Comparison of ENCODE assay signal across 9 cellular contexts in genomic region chr19:41144403-41144802, GRCh38. TPM values are rescaled to one million over a fixed set of nuclear protein-coding genes. Genes with fewer than 3 reads are reported as not detected.
DNase-seq lines count a peak whose midpoint lies in the region; ATAC-seq and TF ChIP-seq lines count a peak whose summit lies in the region.
"Had no signal": no experiment of that assay in that cellular context is flagged by ENCODE, and none has a peak within 500 bp of the region (broad histone marks: within the 10 kb centered on the region; RNA-seq: fewer than 3 reads in every experiment).

No MANE protein-coding gene starts in this region.

- no peaks in the 10 kb centered on the region for H3K9me3 Mint-ChIP-seq in activated T-helper 17 cell treated with anti-CD3 and anti-CD28 coated beads, Interleukin-2, amount 50 U/mL, for 72 hours
- no peaks in the 10 kb centered on the region for H3K9me3 Mint-ChIP-seq in osteocyte (ENCODE audit: unreplicated experiment)

- no peak overlapping the region for H3K27ac ChIP-seq in tibial artery

- H3K27ac Mint-ChIP-seq in activated T-helper 17 cell treated with anti-CD3 and anti-CD28 coated beads, Interleukin-2, amount 50 U/mL, for 72 hours: no peak overlapping the region
- H3K27ac Mint-ChIP-seq in osteocyte (ENCODE audit: unreplicated experiment): no peak overlapping the region

- H3K4me3 ChIP-seq in tibial artery: no peak overlapping the region

- H3K36me3 Mint-ChIP-seq in activated T-helper 17 cell treated with anti-CD3 and anti-CD28 coated beads, Interleukin-2, amount 50 U/mL, for 72 hours (ENCODE audit: low read depth): no peaks in the 10 kb centered on the region
- H3K36me3 Mint-ChIP-seq in osteocyte (ENCODE audit: unreplicated experiment): no peaks in the 10 kb centered on the region

- H3K4me3 Mint-ChIP-seq in activated T-helper 17 cell treated with anti-CD3 and anti-CD28 coated beads, Interleukin-2, amount 50 U/mL, for 72 hours: no peak overlapping the region
- H3K4me3 Mint-ChIP-seq in osteocyte (ENCODE audit: unreplicated experiment): no peak overlapping the region

- DNase-seq in D341Med (ENCODE audit: low spot score): peak; percentile 71
- DNase-seq in KG1 (lab: John Stamatoyannopoulos, UW): peak; percentile 29
- DNase-seq in SHP77 treated with DMSO at 0.1 percent for 48 hours (lab: John Stamatoyannopoulos, UW): peak; percentile 40
- peak; percentile 61 for DNase-seq in foreskin melanocyte
- peak; percentile 89 for DNase-seq in osteocyte (ENCODE audit: extremely low spot score, unreplicated experiment)
- peak; percentile 80 to 86 for DNase-seq in tibial artery

- H3K9me3 ChIP-seq in tibial artery: no peaks in the 10 kb centered on the region

- no peaks in the 10 kb centered on the region for H3K4me1 Mint-ChIP-seq in activated T-helper 17 cell treated with anti-CD3 and anti-CD28 coated beads, Interleukin-2, amount 50 U/mL, for 72 hours
- H3K4me1 Mint-ChIP-seq in osteocyte (ENCODE audit: unreplicated experiment): no peaks in the 10 kb centered on the region

- peak; percentile 95 for ATAC-seq in activated T-helper 17 cell treated with anti-CD3 and anti-CD28 coated beads, Interleukin-2, amount 50 U/mL, for 72 hours (replicated peaks)
- ATAC-seq in HG03025 (IDR thresholded peaks at IDR 0.05; ENCODE audit: low FRiP score, unreplicated experiment): no peak

- no peaks in the 10 kb centered on the region for H3K36me3 ChIP-seq in tibial artery

- H3K4me1 ChIP-seq in tibial artery: no peaks in the 10 kb centered on the region

- H3K27me3 Mint-ChIP-seq in activated T-helper 17 cell treated with anti-CD3 and anti-CD28 coated beads, Interleukin-2, amount 50 U/mL, for 72 hours: peaks cover 11% of the 10 kb centered on the region
- peaks cover 17% of the 10 kb centered on the region for H3K27me3 Mint-ChIP-seq in osteocyte (ENCODE audit: unreplicated experiment)

- intact Hi-C loops in tibial artery (cut with DNase I; ENCODE audit: low total_unique reads): loop anchor here (10.0 kb wide), 1 partner anchor 480 kb away; no protein-coding TSS in a partner anchor

- TF ChIP-seq CTCF in osteocyte (IDR thresholded peaks at IDR 0.05) (peak; percentile 79), tibial artery (IDR thresholded peaks at IDR 0.05) (peak; percentile 69 to 76)

- H3K27me3 ChIP-seq in tibial artery: peaks cover 0 to 14% of the 10 kb centered on the region in 2 donors

RNA-seq across cellular contexts. Expression of gene CYP2F1, which starts 30.2 kb away (rescaled TPM):
- under 1 TPM in 1 of 2 donors, not detected in 1; 0.28 TPM for total RNA-seq in activated T-helper 17 cell treated with anti-CD3 and anti-CD28 coated beads, Interleukin-2, amount 50 U/mL, for 72 hours
- total RNA-seq in osteocyte: not detected in 2 replicates
- total RNA-seq: T-helper 2 cell treated with Interferon-gamma antibody and Interleukin-4, amounts not matched to agents 100 ng/mL and 5 ng/mL, for 36 hours had no signal

RNA-seq across cellular contexts. Expression of gene CYP2S1, which starts 48.6 kb away (rescaled TPM):
- under 1 TPM in 1 of 2 donors, not detected in 1; 0.13 TPM for total RNA-seq in activated T-helper 17 cell treated with anti-CD3 and anti-CD28 coated beads, Interleukin-2, amount 50 U/mL, for 72 hours
- not detected in 2 replicates for total RNA-seq in osteocyte

RNA-seq across cellular contexts. Expression of gene CYP2A13, which starts 56.2 kb away (rescaled TPM):
- total RNA-seq in activated T-helper 17 cell treated with anti-CD3 and anti-CD28 coated beads, Interleukin-2, amount 50 U/mL, for 72 hours: not detected
- not detected in 2 replicates for total RNA-seq in osteocyte
- total RNA-seq: T-helper 2 cell treated with Interferon-gamma antibody and Interleukin-4, amounts not matched to agents 100 ng/mL and 5 ng/mL, for 36 hours had no signal

Comparison
In these comparisons a context has a peak if more than half of its experiments do, and no peak if none do; other contexts are left out.
1. DNase-seq: peak in every context shown above with its lines; median percentile 89 in osteocyte; 83 in tibial artery; 71 in D341Med; 61 in foreskin melanocyte; 40 in SHP77 treated with DMSO at 0.1 percent for 48 hours; 29 in KG1.